9 cellular contexts compared by ENCODE assay signal in the genomic region with DNA sequence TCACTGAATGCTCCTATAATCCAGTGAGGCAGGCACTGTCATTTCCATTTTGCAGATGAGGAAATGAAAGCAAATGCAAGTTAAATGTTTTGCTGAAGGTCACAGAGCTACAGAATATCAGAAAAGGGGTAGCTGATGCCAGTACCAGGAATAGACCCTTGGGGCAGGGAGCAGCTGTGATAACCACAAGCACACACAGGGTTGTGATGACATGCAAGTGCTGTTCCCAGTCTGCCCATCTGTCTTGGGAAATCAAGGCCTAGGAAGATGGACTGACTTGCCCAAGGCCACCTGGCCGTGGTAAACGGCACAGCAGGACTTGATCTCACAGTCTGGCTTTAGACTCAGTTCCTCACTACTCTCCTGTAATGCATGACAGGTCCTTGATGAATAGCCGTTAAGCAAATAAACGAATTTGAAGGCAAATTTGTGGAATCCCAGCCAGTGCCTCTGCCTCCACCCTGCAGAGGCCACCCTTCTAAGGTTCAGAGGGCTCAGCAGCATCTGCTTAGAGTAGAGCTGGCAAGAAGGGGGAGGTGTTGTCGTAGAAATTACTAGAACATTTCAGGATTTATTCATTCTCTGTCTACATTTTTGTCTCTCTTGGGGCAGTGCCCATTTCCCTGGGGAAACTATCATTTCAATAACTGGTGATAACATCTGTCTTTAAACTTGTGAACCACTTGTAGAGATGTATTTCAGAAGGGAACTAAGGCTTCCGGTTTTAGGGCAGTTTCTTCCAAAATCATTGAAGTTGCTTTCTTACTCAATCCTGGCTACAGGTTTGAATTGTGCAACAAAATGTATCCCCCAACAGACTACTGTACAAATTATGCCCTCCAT. TPM values are rescaled to one million over a fixed set of nuclear protein-coding genes. Genes with fewer than 3 reads are reported as not detected.
DNase-seq lines count a peak whose midpoint lies in the region; ATAC-seq and TF ChIP-seq lines count a peak whose summit lies in the region.
"Had no signal": no experiment of that assay in that cellular context is flagged by ENCODE, and none has a peak within 500 bp of the region (broad histone marks: within the 10 kb centered on the region; RNA-seq: fewer than 3 reads in every experiment).

No MANE protein-coding gene starts in this region.

- CTCF ChIA-PET in activated naive CD4-positive, alpha-beta T cell treated with anti-CD3 and anti-CD28 coated beads, Interleukin-2, amount 10 ng/mL, durations not matched to agents 7 days and 5 days (lab: Charles Lee), result interaction anchor here (0.8 to 1.3 kb wide), 2 partner anchors 8 to 96 kb away, joined by 3 to 4 read pairs; no protein-coding TSS in a partner anchor

- no peak overlapping the region for H3K27ac Mint-ChIP-seq in activated naive CD4-positive, alpha-beta T cell treated with anti-CD3 and anti-CD28 coated beads, Interleukin-2, amount 10 ng/mL, durations not matched to agents 7 days and 5 days

- ATAC-seq in GM19324 (IDR thresholded peaks at IDR 0.05; ENCODE audit: low FRiP score, unreplicated experiment) (peak; percentile 37), HG03439 (IDR thresholded peaks at IDR 0.05; ENCODE audit: unreplicated experiment) (peak; percentile 41)

- H3K4me3 Mint-ChIP-seq in activated naive CD4-positive, alpha-beta T cell treated with anti-CD3 and anti-CD28 coated beads, Interleukin-2, amount 10 ng/mL, durations not matched to agents 7 days and 5 days, result no peak overlapping the region
- H3K4me3 Mint-ChIP-seq: neural crest cell had no signal

- no peak for TF ChIP-seq EP300 in tibial nerve (IDR thresholded peaks at IDR 0.05)

- H3K27me3 ChIP-seq in skeletal muscle tissue (ENCODE audit: control insufficient read depth in 3 of 3, insufficient read depth in 3 of 3, low read length in 3 of 3), result no peaks in the 10 kb centered on the region
- H3K27me3 ChIP-seq in WERI-Rb-1 (ENCODE audit: insufficient read depth, low read depth, severe bottlenecking), result peaks cover 95% of the 10 kb centered on the region
- no peaks in the 10 kb centered on the region for H3K27me3 ChIP-seq in tibial nerve

- H3K4me1 ChIP-seq in skeletal muscle tissue (ENCODE audit: control insufficient read depth in 3 of 3, insufficient read depth in 3 of 3, low read length in 3 of 3), result peaks cover 0 to 4% (median 0%) of the 10 kb centered on the region in 3 donors
- peaks cover 0 to 37% (median 10%) of the 10 kb centered on the region in 4 donors for H3K4me1 ChIP-seq in tibial nerve

- H3K9me3 ChIP-seq in skeletal muscle tissue (ENCODE audit: control insufficient read depth in 3 of 3, low read length in 3 of 3) (peaks cover 0 to 3% (median 0%) of the 10 kb centered on the region in 3 donors), WERI-Rb-1 (ENCODE audit: severe bottlenecking) (peaks cover 17% of the 10 kb centered on the region), tibial nerve (peaks cover 0 to 2% (median 0%) of the 10 kb centered on the region in 4 donors)

- DNase-seq in CD1c-positive myeloid dendritic cell (ENCODE audit: extremely low spot score), result peak; percentile 83
- peak; percentile 21 for DNase-seq in SK-N-DZ (ENCODE audit: low spot score)
- DNase-seq in WERI-Rb-1, result no peak
- DNase-seq in activated naive CD4-positive, alpha-beta T cell treated with anti-CD3 and anti-CD28 coated beads, Interleukin-2, amount 10 ng/mL, durations not matched to agents 7 days and 5 days, result no peak
- DNase-seq in tibial nerve (ENCODE audit: low spot score in 2 of 2), result no peak

- WGBS in tibial nerve, 2 donors, result 67 to 79% methylated on average over 6 of the region's 6 CpGs

- no peak for TF ChIP-seq POLR2A in tibial nerve (IDR thresholded peaks at IDR 0.05)

- H3K27ac ChIP-seq in skeletal muscle tissue (ENCODE audit: low read depth, low read length) (peak overlapping the region; percentile 19), WERI-Rb-1 (no peak overlapping the region), tibial nerve (no peak overlapping the region)

- no peaks in the 10 kb centered on the region for H3K36me3 ChIP-seq in skeletal muscle tissue (ENCODE audit: control insufficient read depth in 3 of 3, insufficient read depth in 3 of 3, low read length in 3 of 3)
- H3K36me3 ChIP-seq in WERI-Rb-1, result no peaks in the 10 kb centered on the region
- H3K36me3 ChIP-seq in tibial nerve, result no peaks in the 10 kb centered on the region

- H3K9me3 Mint-ChIP-seq in activated naive CD4-positive, alpha-beta T cell treated with anti-CD3 and anti-CD28 coated beads, Interleukin-2, amount 10 ng/mL, durations not matched to agents 7 days and 5 days, result peaks cover 22% of the 10 kb centered on the region

- H3K36me3 Mint-ChIP-seq in activated naive CD4-positive, alpha-beta T cell treated with anti-CD3 and anti-CD28 coated beads, Interleukin-2, amount 10 ng/mL, durations not matched to agents 7 days and 5 days, result peaks cover 17% of the 10 kb centered on the region

- TF ChIP-seq CTCF in WERI-Rb-1 (IDR thresholded peaks at IDR 0.05; ENCODE audit: low read depth, low read length) (no peak), tibial nerve (IDR thresholded peaks at IDR 0.05) (no peak)

- H3K27me3 Mint-ChIP-seq in activated naive CD4-positive, alpha-beta T cell treated with anti-CD3 and anti-CD28 coated beads, Interleukin-2, amount 10 ng/mL, durations not matched to agents 7 days and 5 days, result no peaks in the 10 kb centered on the region

- no peak overlapping the region for H3K9ac ChIP-seq in skeletal muscle tissue (ENCODE audit: low read depth in 1 of 3, low read length in 3 of 3)

- peaks cover 51% of the 10 kb centered on the region for H3K4me1 Mint-ChIP-seq in activated naive CD4-positive, alpha-beta T cell treated with anti-CD3 and anti-CD28 coated beads, Interleukin-2, amount 10 ng/mL, durations not matched to agents 7 days and 5 days

- H3K4me3 ChIP-seq in skeletal muscle tissue (ENCODE audit: low read length in 3 of 3) (no peak overlapping the region), WERI-Rb-1 (ENCODE audit: low read depth, low read length) (no peak overlapping the region), tibial nerve (no peak overlapping the region)

RNA-seq across cellular contexts. Expression of a gene that starts 53.2 kb away (rescaled TPM):
- 24.0 and 29.0 TPM in 2 replicates for polyA plus RNA-seq in SK-N-DZ (2014; cell fraction: cytosol; rRNA removed)
- 16.5 and 34.2 TPM in 2 replicates for polyA plus RNA-seq in SK-N-DZ (2014; cell fraction: nucleus; rRNA removed)
- total RNA-seq in skeletal muscle tissue (18.8 TPM), tibial nerve (10 to 100 TPM; 57.9 to 69.6 (median 61.2) TPM)

RNA-seq across cellular contexts. Expression of a gene that starts 53.2 kb away (rescaled TPM):
- polyA plus RNA-seq in SK-N-DZ (2014; cell fraction: cytosol; rRNA removed), result 7.4 and 7.7 TPM in 2 replicates
- polyA plus RNA-seq in SK-N-DZ (2014; cell fraction: nucleus; rRNA removed), result 5.9 and 7.1 TPM in 2 replicates
- total RNA-seq in skeletal muscle tissue (21.4 TPM), tibial nerve (10 to 100 TPM; 38.1 to 74.5 (median 44.9) TPM)

Comparison
In these comparisons a context has a peak if more than half of its experiments do, and no peak if none do; other contexts are left out.
1. DNase-seq: peak in CD1c-positive myeloid dendritic cell (single experiment) and SK-N-DZ (single experiment); none in WERI-Rb-1 (single experiment), activated naive CD4-positive, alpha-beta T cell treated with anti-CD3 and anti-CD28 coated beads, Interleukin-2, amount 10 ng/mL, durations not matched to agents 7 days and 5 days (single experiment) and tibial nerve (0 of 2).